8 cellular contexts compared by ENCODE assay signal in the genomic region with DNA sequence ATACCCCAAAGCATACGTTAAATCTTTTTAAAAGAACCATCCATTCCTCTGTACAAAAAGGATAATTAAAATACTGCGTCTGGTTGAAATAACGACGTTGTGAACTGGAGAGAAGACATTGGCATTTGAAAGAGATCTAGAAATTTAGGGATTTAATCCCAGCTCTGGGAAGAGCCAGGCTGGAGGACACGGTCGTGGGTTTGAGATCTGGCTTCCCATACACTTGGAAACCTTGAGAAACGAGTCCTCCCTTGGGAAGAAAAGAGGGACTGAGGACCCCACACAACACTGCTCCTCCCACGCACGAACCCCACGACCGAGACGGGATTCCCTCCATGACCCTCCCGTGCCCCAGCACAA. TPM values are rescaled to one million over a fixed set of nuclear protein-coding genes. Genes with fewer than 3 reads are reported as not detected.
A peak's percentile ranks its signal among the peaks of the same experiment; 100 is the strongest.
DNase-seq lines count a peak whose midpoint lies in the region; ATAC-seq lines count a peak whose summit lies in the region.

No MANE protein-coding gene starts in this region.

- H3K27me3 Mint-ChIP-seq in central memory CD8-positive, alpha-beta T cell: no peaks in the 10 kb centered on the region

- H3K36me3 ChIP-seq in HUES6 (ENCODE audit: control insufficient read depth, insufficient read depth, low read length) (no peaks in the 10 kb centered on the region), mucosa of stomach (ENCODE audit: control insufficient read depth, insufficient read depth, low read length) (no peaks in the 10 kb centered on the region)

- ATAC-seq in central memory CD8-positive, alpha-beta T cell (replicated peaks; ENCODE audit: extremely low read depth, poor library complexity, severe bottlenecking): no peak
- ATAC-seq in GM18858 (IDR thresholded peaks at IDR 0.05; ENCODE audit: unreplicated experiment) (no peak), GM18870 (IDR thresholded peaks at IDR 0.05; ENCODE audit: unreplicated experiment) (no peak)

- H3K9me3 ChIP-seq in HUES6 (ENCODE audit: control insufficient read depth, insufficient read depth, low read depth, low read length) (no peaks in the 10 kb centered on the region), mucosa of stomach (ENCODE audit: control insufficient read depth, low read length) (no peaks in the 10 kb centered on the region)

- peak overlapping the region; percentile 82 for H3K27ac Mint-ChIP-seq in central memory CD8-positive, alpha-beta T cell (ENCODE audit: low read depth)

- DNase-seq in A172 (ENCODE audit: low spot score): peak; percentile 12
- no peak for DNase-seq in central memory CD8-positive, alpha-beta T cell (ENCODE audit: low spot score in 2 of 2)
- DNase-seq in activated gamma-delta T cell (lab: John Stamatoyannopoulos, UW): no peak
- no peak for DNase-seq in NCI-H1105 treated with DMSO at 0.1 percent for 48 hours (lab: John Stamatoyannopoulos, UW)

- H3K4me3 Mint-ChIP-seq in central memory CD8-positive, alpha-beta T cell: peak overlapping the region; percentile 94

- no peaks in the 10 kb centered on the region for H3K9me3 Mint-ChIP-seq in central memory CD8-positive, alpha-beta T cell

- 0 out of 2 replicates have a peak, but pooled peaks cover 4% of the 10 kb centered on the region for H3K27me3 ChIP-seq in HUES6 (ENCODE audit: control insufficient read depth, insufficient read depth, low read length)
- no peaks in the 10 kb centered on the region for H3K27me3 ChIP-seq in mucosa of stomach (ENCODE audit: control insufficient read depth, insufficient read depth, low read length)

- peak overlapping the region; percentile 82 for H3K4me3 ChIP-seq in HUES6 (ENCODE audit: low read depth, low read length)
- H3K4me3 ChIP-seq in mucosa of stomach (ENCODE audit: low read length): peak overlapping the region; percentile 97

- no peak overlapping the region for H3K27ac ChIP-seq in HUES6 (ENCODE audit: low read depth, low read length)

- H3K36me3 Mint-ChIP-seq in central memory CD8-positive, alpha-beta T cell (ENCODE audit: insufficient read depth): peaks cover 4% of the 10 kb centered on the region

- H3K4me1 ChIP-seq in HUES6 (ENCODE audit: control insufficient read depth, insufficient read depth, low read length) (no peaks in the 10 kb centered on the region), mucosa of stomach (ENCODE audit: control insufficient read depth, insufficient read depth, low read length) (peaks cover 5% of the 10 kb centered on the region)

- H3K9ac ChIP-seq in HUES6 (ENCODE audit: low read length) (peak overlapping the region; percentile 76), mucosa of stomach (ENCODE audit: low read length) (peak overlapping the region; percentile 94)

- peaks cover 31% of the 10 kb centered on the region for H3K4me1 Mint-ChIP-seq in central memory CD8-positive, alpha-beta T cell

RNA-seq across cellular contexts. Expression of a gene that starts 0.6 kb away (rescaled TPM):
- total RNA-seq in A172 (2014; rRNA removed; shearing (Covaris generic)): 2.1 and 2.2 TPM in 2 replicates

RNA-seq across cellular contexts. Expression of a gene that starts 43.2 kb away (rescaled TPM):
- 5.4 and 5.6 TPM in 2 replicates for total RNA-seq in A172 (2014; rRNA removed; shearing (Covaris generic))
